Comparison of ENCODE assay signal across 14 cellular contexts in the genomic region with DNA sequence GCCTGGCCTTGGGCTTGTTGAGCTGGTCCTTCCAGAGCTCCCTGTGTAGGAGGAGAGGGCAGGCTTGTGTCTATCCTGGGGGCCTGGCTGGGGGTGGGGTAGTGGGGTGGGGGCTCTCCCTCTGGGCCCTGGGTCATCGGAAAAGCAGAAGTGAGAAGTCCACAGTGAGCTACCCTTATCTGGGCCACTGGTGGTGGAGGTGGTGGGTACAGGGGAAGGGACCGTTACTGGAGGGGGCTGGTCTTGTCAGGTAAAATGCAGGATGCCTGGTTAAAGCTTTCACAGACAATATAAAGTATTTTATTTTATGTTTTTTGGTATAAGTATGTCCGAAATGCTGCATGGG. TPM values are rescaled to one million over a fixed set of nuclear protein-coding genes. Genes with fewer than 3 reads are reported as not detected.
DNase-seq lines count a peak whose midpoint lies in the region; ATAC-seq, FAIRE-seq and TF ChIP-seq lines count a peak whose summit lies in the region.
"Had no signal": no experiment of that assay in that cellular context is flagged by ENCODE, and none has a peak within 500 bp of the region (broad histone marks: within the 10 kb centered on the region; RNA-seq: fewer than 3 reads in every experiment).

No MANE protein-coding gene starts in this region.

- H3K9me3 ChIP-seq in K562 (replicated peaks; ENCODE audit: control insufficient read depth, insufficient read depth, low read depth, low read length) = no peaks in the 10 kb centered on the region
- H3K9me3 ChIP-seq: vagina had no signal

- H3K4me2 ChIP-seq in K562 (ENCODE audit: insufficient read depth, low read length) = no peak overlapping the region
- H3K4me2 ChIP-seq: PC-9 had no signal

- H3K9ac ChIP-seq in K562 (ENCODE audit: insufficient read depth in 1 of 2, low read depth in 2 of 2, low read length in 2 of 2) = peak overlapping the region in 1 of 2 experiments; percentile 67; a peak in 2 of 4 replicates

- ATAC-seq in GM19463 (IDR thresholded peaks at IDR 0.05; ENCODE audit: unreplicated experiment) = peak; percentile 32
- ATAC-seq in HG03159 (IDR thresholded peaks at IDR 0.05; ENCODE audit: unreplicated experiment) = peak; percentile 33
- ATAC-seq in K562 = no peak; the same call in 2 of the 3 replicates
- no peak for ATAC-seq in activated T-cell treated with anti-CD3 and anti-CD28 coated beads, Interleukin-2, amount 50 U/mL, for 4 hours
- ATAC-seq in GM21786 (IDR thresholded peaks at IDR 0.05; ENCODE audit: unreplicated experiment) = no peak

- FAIRE-seq in K562 (lab: Jason Lieb, UNC) = no peak

- H3K4me3 Mint-ChIP-seq in activated T-cell treated with anti-CD3 and anti-CD28 coated beads, Interleukin-2, amount 50 U/mL, for 4 hours = no peak overlapping the region
- H3K4me3 Mint-ChIP-seq in osteocyte (ENCODE audit: unreplicated experiment) = no peak overlapping the region

- H4K20me1 ChIP-seq in K562 (replicated peaks; ENCODE audit: control insufficient read depth, insufficient read depth, low read length) = no peaks in the 10 kb centered on the region

- H3K9me3 Mint-ChIP-seq in activated T-cell treated with anti-CD3 and anti-CD28 coated beads, Interleukin-2, amount 50 U/mL, for 4 hours = no peaks in the 10 kb centered on the region
- no peaks in the 10 kb centered on the region for H3K9me3 Mint-ChIP-seq in osteocyte (ENCODE audit: unreplicated experiment)
- H3K9me3 Mint-ChIP-seq: central memory CD8-positive, alpha-beta T cell had no signal

- in situ Hi-C loops in K562 (cut with MboI) = no loop called here

- no peaks in the 10 kb centered on the region for H3K36me3 Mint-ChIP-seq in activated T-cell treated with anti-CD3 and anti-CD28 coated beads, Interleukin-2, amount 50 U/mL, for 4 hours (ENCODE audit: insufficient read depth)
- no peaks in the 10 kb centered on the region for H3K36me3 Mint-ChIP-seq in osteocyte (ENCODE audit: unreplicated experiment)

- no peak for TF ChIP-seq RAD21 in K562 (CRISPR knock-in tag; conservative IDR thresholded peaks at IDR 0.05 in 1 of 2, IDR thresholded peaks at IDR 0.05 in 1 of 2)

- H3K4me1 Mint-ChIP-seq in activated T-cell treated with anti-CD3 and anti-CD28 coated beads, Interleukin-2, amount 50 U/mL, for 4 hours (ENCODE audit: low read depth) = peaks cover 11% of the 10 kb centered on the region
- no peaks in the 10 kb centered on the region for H3K4me1 Mint-ChIP-seq in osteocyte (ENCODE audit: unreplicated experiment)

- H3K4me1 ChIP-seq in K562 (replicated peaks in 1 of 2; ENCODE audit: control insufficient read depth in 2 of 2, insufficient read depth in 2 of 2, low read length in 2 of 2) = peaks cover 9 to 36% of the 10 kb centered on the region in 2 experiments
- H3K4me1 ChIP-seq: vagina had no signal

- WGBS in K562 (ENCODE audit: insufficient coverage, low coverage, missing lambda C conversion rate) = 6% methylated on average over 2 of the region's 3 CpGs

- TF ChIP-seq EP300 in K562 (IDR thresholded peaks at IDR 0.05; ENCODE audit: low read length) = no peak

- DNase-seq in GM06990 (ENCODE audit: extremely low read depth, insufficient read length) = no peak
- DNase-seq in K562 (ENCODE audit: extremely low read depth in 1 of 4, low spot score in 3 of 4) = no peak
- no peak for DNase-seq in activated T-cell treated with anti-CD3 and anti-CD28 coated beads, Interleukin-2, amount 50 U/mL, for 4 hours
- no peak for DNase-seq in osteocyte (ENCODE audit: extremely low spot score, unreplicated experiment)
- DNase-seq in SW 1271 (lab: John Stamatoyannopoulos, UW) = no peak
- DNase-seq: HCEC 1CT, NCI-H2081, PC-9 had no signal

- intact Hi-C loops in K562 (cut with micrococcal nuclease) = no loop called here

- no peak for TF ChIP-seq POLR2A in K562 (conservative IDR thresholded peaks at IDR 0.05)

- no peak overlapping the region for H3K27ac ChIP-seq in K562 (ENCODE audit: extremely low read depth, low read depth, low read length)
- H3K27ac ChIP-seq: PC-9, vagina, VCaP had no signal

- H2AFZ ChIP-seq in K562 (ENCODE audit: low read depth, low read length) = no peak overlapping the region
- H2AFZ ChIP-seq: PC-9 had no signal

- H3K27me3 ChIP-seq in GM06990 (replicated peaks; ENCODE audit: control insufficient read depth, insufficient read depth, low read length) = no peaks in the 10 kb centered on the region
- no peaks in the 10 kb centered on the region for H3K27me3 ChIP-seq in K562 (ENCODE audit: control insufficient read depth in 2 of 2, insufficient read depth in 2 of 2, low read length in 2 of 2)

- peaks cover 20% of the 10 kb centered on the region for H3K27me3 Mint-ChIP-seq in activated T-cell treated with anti-CD3 and anti-CD28 coated beads, Interleukin-2, amount 50 U/mL, for 4 hours (ENCODE audit: low read depth)
- no peaks in the 10 kb centered on the region for H3K27me3 Mint-ChIP-seq in osteocyte (ENCODE audit: unreplicated experiment)

- H3K9me1 ChIP-seq in K562 (ENCODE audit: control insufficient read depth, insufficient read depth, low read length) = no peaks in the 10 kb centered on the region

- TF ChIP-seq CTCF in GM06990 (IDR thresholded peaks at IDR 0.05; ENCODE audit: insufficient read depth, low read length, poor library complexity, severe bottlenecking) = no peak
- TF ChIP-seq CTCF in K562 (IDR thresholded peaks at IDR 0.05 in 2 of 3, conservative IDR thresholded peaks at IDR 0.05 in 1 of 3; ENCODE audit: insufficient read depth in 2 of 3, low read depth in 1 of 3, low read length in 3 of 3) = no peak
- TF ChIP-seq CTCF in osteocyte (IDR thresholded peaks at IDR 0.05) = no peak

- POLR2A ChIA-PET in K562 (lab: Yijun Ruan, JAX) = interaction anchor here (0.6 to 1.3 kb wide), 2 partner anchors 10 to 83 kb away, joined by 4 to 5 read pairs; no protein-coding TSS in a partner anchor

- H3K4me3 ChIP-seq in GM06990 (replicated peaks; ENCODE audit: low read depth, low read length) = peak overlapping the region; percentile 53
- H3K4me3 ChIP-seq in K562 = no peak overlapping the region
- H3K4me3 ChIP-seq: PC-9, vagina had no signal

- CTCF ChIA-PET in K562 (lab: Yijun Ruan, JAX; ENCODE audit: low intra/inter-chr PET ratio) = interaction anchor here (0.6 kb wide), 1 partner anchor 239 kb away, joined by 3 read pairs; no protein-coding TSS in a partner anchor

- H3K27ac Mint-ChIP-seq in osteocyte (ENCODE audit: unreplicated experiment) = no peak overlapping the region

- no peaks in the 10 kb centered on the region for H3K79me2 ChIP-seq in K562 (ENCODE audit: control insufficient read depth, insufficient read depth, low read length)

- no peaks in the 10 kb centered on the region; the same call in none of the 2 replicates for H3K36me3 ChIP-seq in GM06990 (ENCODE audit: control insufficient read depth, insufficient read depth, low read length)
- no peaks in the 10 kb centered on the region for H3K36me3 ChIP-seq in K562 (ENCODE audit: control insufficient read depth, insufficient read depth, low read length)
- H3K36me3 ChIP-seq: vagina had no signal

- BruUV-seq in K562 (replicated peaks; lab: Mats Ljungman, UMichigan) = no TSS peak

RNA-seq across cellular contexts. Expression of a gene that starts 0.3 kb away (rescaled TPM):
- 0.35 TPM in 1 of 2 replicates, not detected in the other for total RNA-seq in K562 (2011; cell fraction: chromatin; rRNA removed; ENCODE audit: low replicate concordance)
- 0.17 TPM in 1 of 2 replicates, not detected in the other for total RNA-seq in K562 (2011; cell fraction: nucleolus; rRNA removed)
- not detected in 2 replicates for total RNA-seq in K562 (2011; cell fraction: nucleoplasm; rRNA removed)
- total RNA-seq in K562 (2014; rRNA removed) (0.57 and 1.1 TPM in 2 replicates), K562 (2014; rRNA removed; fragmentation: Illumina TruSeq; extraction: Trizol) (0.26 and 0.33 TPM in 2 replicates), K562 (2015; rRNA removed; fragmentation: Illumina TruSeq; extraction: Trizol) (1.8 and 2.2 TPM in 2 replicates), K562 (2021) (0.58 and 0.95 TPM in 2 replicates), osteocyte (not detected in 2 replicates)
- polyA plus RNA-seq in K562 (2011; rRNA removed) (0.39 and 1.2 TPM in 2 replicates), K562 (2014; fragmentation: Illumina TruSeq; extraction: Trizol) (0.78 and 0.82 TPM in 2 replicates), K562 (2014; fragmentation: Nextera tagmentation; extraction: Ambion mirVana) (under 1 TPM; 0.10 TPM), K562 (2014; rRNA removed) (0.97 and 1.3 TPM in 2 replicates)
- polyA plus RNA-seq in K562 (2011; cell fraction: cytosol; rRNA removed) = 0.66 and 1.7 TPM in 2 replicates
- 0.97 and 2.9 TPM in 2 replicates for polyA plus RNA-seq in K562 (2011; cell fraction: nucleus; rRNA removed)
- 1.9 and 2.9 TPM in 2 replicates for polyA plus RNA-seq in K562 (2012)
- 0.46 and 0.54 TPM in 2 replicates for polyA minus RNA-seq in K562 (2011; rRNA and poly(A)+ RNA removed)
- polyA minus RNA-seq in K562 (2011; cell fraction: cytosol; rRNA and poly(A)+ RNA removed) = 0.48 and 0.73 TPM in 2 replicates
- 1.9 TPM in 1 of 2 replicates, not detected in the other for polyA minus RNA-seq in K562 (2011; cell fraction: nucleus; rRNA and poly(A)+ RNA removed)
- total RNA-seq in activated T-cell treated with anti-CD3 and anti-CD28 coated beads, Interleukin-2, amount 50 U/mL, for 4 hours = under 1 TPM; 0.43 to 0.63 (median 0.53) TPM
- total RNA-seq: PC-9 had no signal

RNA-seq across cellular contexts. Expression of a gene that starts 27.4 kb away (rescaled TPM):
- total RNA-seq in K562 (2011; cell fraction: chromatin; rRNA removed; ENCODE audit: low replicate concordance) = 0.53 TPM in 1 of 2 replicates, not detected in the other
- 0.26 and 0.67 TPM in 2 replicates for total RNA-seq in K562 (2011; cell fraction: nucleolus; rRNA removed)
- 0.29 and 1.4 TPM in 2 replicates for total RNA-seq in K562 (2011; cell fraction: nucleoplasm; rRNA removed)
- total RNA-seq in K562 (2014; rRNA removed) = 1.7 and 2.0 TPM in 2 replicates
- 0.48 and 0.69 TPM in 2 replicates for total RNA-seq in K562 (2014; rRNA removed; fragmentation: Illumina TruSeq; extraction: Trizol)
- total RNA-seq in K562 (2015; rRNA removed; fragmentation: Illumina TruSeq; extraction: Trizol) = 0.57 and 0.98 TPM in 2 replicates
- 2.9 and 3.1 TPM in 2 replicates for total RNA-seq in K562 (2021)
- 0.35 and 0.38 TPM in 2 replicates for polyA plus RNA-seq in K562 (2011; rRNA removed)
- polyA plus RNA-seq in K562 (2011; cell fraction: cytosol; rRNA removed) = 0.49 and 0.62 TPM in 2 replicates
- polyA plus RNA-seq in K562 (2011; cell fraction: nucleus; rRNA removed) = 0.41 and 0.44 TPM in 2 replicates
- 3.1 and 3.6 TPM in 2 replicates for polyA plus RNA-seq in K562 (2012)
- polyA plus RNA-seq in K562 (2014; fragmentation: Illumina TruSeq; extraction: Trizol) = 3.8 and 5.0 TPM in 2 replicates
- under 1 TPM; 0.63 to 0.66 TPM for polyA plus RNA-seq in K562 (2014; fragmentation: Nextera tagmentation; extraction: Ambion mirVana)
- 0.20 and 0.91 TPM in 2 replicates for polyA plus RNA-seq in K562 (2014; rRNA removed)
- 0.81 and 1.4 TPM in 2 replicates for polyA minus RNA-seq in K562 (2011; rRNA and poly(A)+ RNA removed)
- polyA minus RNA-seq in K562 (2011; cell fraction: cytosol; rRNA and poly(A)+ RNA removed) = 2.7 and 2.8 TPM in 2 replicates
- 0.13 and 0.33 TPM in 2 replicates for polyA minus RNA-seq in K562 (2011; cell fraction: nucleus; rRNA and poly(A)+ RNA removed)
- total RNA-seq in activated T-cell treated with anti-CD3 and anti-CD28 coated beads, Interleukin-2, amount 50 U/mL, for 4 hours = not detected
- total RNA-seq in osteocyte = not detected in 2 replicates
- total RNA-seq: vagina had no signal

RNA-seq across cellular contexts. Expression of a gene that starts 30.0 kb away (rescaled TPM):
- total RNA-seq in K562 (2011; cell fraction: chromatin; rRNA removed; ENCODE audit: low replicate concordance) = not detected in 2 replicates
- total RNA-seq in K562 (2011; cell fraction: nucleolus; rRNA removed) = not detected in 2 replicates
- total RNA-seq in K562 (2011; cell fraction: nucleoplasm; rRNA removed) = not detected in 2 replicates
- 0.29 and 0.45 TPM in 2 replicates for total RNA-seq in K562 (2014; rRNA removed)
- total RNA-seq in K562 (2014; rRNA removed; fragmentation: Illumina TruSeq; extraction: Trizol) = 0.18 TPM in 1 of 2 replicates, not detected in the other
- total RNA-seq in K562 (2015; rRNA removed; fragmentation: Illumina TruSeq; extraction: Trizol) = not detected in 2 replicates
- total RNA-seq in K562 (2021) = not detected in 2 replicates
- polyA plus RNA-seq in K562 (2011; rRNA removed) = not detected in 2 replicates
- 0.09 TPM in 1 of 2 replicates, not detected in the other for polyA plus RNA-seq in K562 (2011; cell fraction: cytosol; rRNA removed)
- polyA plus RNA-seq in K562 (2011; cell fraction: nucleus; rRNA removed) = 0.18 TPM in 1 of 2 replicates, not detected in the other
- polyA plus RNA-seq in K562 (2012) = not detected in 2 replicates
- not detected in 2 replicates for polyA plus RNA-seq in K562 (2014; fragmentation: Illumina TruSeq; extraction: Trizol)
- polyA plus RNA-seq in K562 (2014; fragmentation: Nextera tagmentation; extraction: Ambion mirVana) = under 1 TPM; 0.07 to 0.18 TPM
- polyA plus RNA-seq in K562 (2014; rRNA removed) = 0.27 and 0.28 TPM in 2 replicates
- not detected in 2 replicates for polyA minus RNA-seq in K562 (2011; rRNA and poly(A)+ RNA removed)
- not detected in 2 replicates for polyA minus RNA-seq in K562 (2011; cell fraction: cytosol; rRNA and poly(A)+ RNA removed)
- not detected in 2 replicates for polyA minus RNA-seq in K562 (2011; cell fraction: nucleus; rRNA and poly(A)+ RNA removed)
- total RNA-seq in activated T-cell treated with anti-CD3 and anti-CD28 coated beads, Interleukin-2, amount 50 U/mL, for 4 hours = under 1 TPM in 2 of 3 donors, not detected in 1; 0.58 to 0.65 TPM
- total RNA-seq in osteocyte = not detected in 2 replicates
- total RNA-seq: PC-9, vagina had no signal

RNA-seq across cellular contexts. Expression of a gene that starts 40.5 kb away (rescaled TPM):
- total RNA-seq in K562 (2011; cell fraction: chromatin; rRNA removed; ENCODE audit: low replicate concordance) = 0.65 and 2.4 TPM in 2 replicates
- total RNA-seq in K562 (2011; cell fraction: nucleolus; rRNA removed) = 0.50 and 0.79 TPM in 2 replicates
- 0.53 and 0.95 TPM in 2 replicates for total RNA-seq in K562 (2011; cell fraction: nucleoplasm; rRNA removed)
- total RNA-seq in K562 (2014; rRNA removed) = 0.45 and 0.59 TPM in 2 replicates
- total RNA-seq in K562 (2014; rRNA removed; fragmentation: Illumina TruSeq; extraction: Trizol) = 0.22 and 0.29 TPM in 2 replicates
- total RNA-seq in K562 (2015; rRNA removed; fragmentation: Illumina TruSeq; extraction: Trizol) = 0.45 and 0.65 TPM in 2 replicates
- total RNA-seq in K562 (2021) = 0.44 and 0.49 TPM in 2 replicates
- 0.61 and 0.76 TPM in 2 replicates for polyA plus RNA-seq in K562 (2011; rRNA removed)
- 0.74 and 1.2 TPM in 2 replicates for polyA plus RNA-seq in K562 (2011; cell fraction: cytosol; rRNA removed)
- polyA plus RNA-seq in K562 (2011; cell fraction: nucleus; rRNA removed) = 1.3 and 1.8 TPM in 2 replicates
- 0.91 and 2.7 TPM in 2 replicates for polyA plus RNA-seq in K562 (2012)
- polyA plus RNA-seq in K562 (2014; fragmentation: Illumina TruSeq; extraction: Trizol) = 0.39 and 0.44 TPM in 2 replicates
- under 1 TPM; 0.04 to 0.07 TPM for polyA plus RNA-seq in K562 (2014; fragmentation: Nextera tagmentation; extraction: Ambion mirVana)
- 0.19 and 0.25 TPM in 2 replicates for polyA plus RNA-seq in K562 (2014; rRNA removed)
- 0.25 and 0.48 TPM in 2 replicates for polyA minus RNA-seq in K562 (2011; rRNA and poly(A)+ RNA removed)
- 1.5 TPM in 1 of 2 replicates, not detected in the other for polyA minus RNA-seq in K562 (2011; cell fraction: cytosol; rRNA and poly(A)+ RNA removed)
- polyA minus RNA-seq in K562 (2011; cell fraction: nucleus; rRNA and poly(A)+ RNA removed) = 0.54 TPM in 1 of 2 replicates, not detected in the other
- total RNA-seq in activated T-cell treated with anti-CD3 and anti-CD28 coated beads, Interleukin-2, amount 50 U/mL, for 4 hours = not detected
- total RNA-seq in osteocyte = not detected in 2 replicates
- total RNA-seq: PC-9, vagina had no signal

RNA-seq across cellular contexts. Expression of a gene that starts 45.3 kb away (rescaled TPM):
- total RNA-seq in K562 (2011; cell fraction: chromatin; rRNA removed; ENCODE audit: low replicate concordance) = not detected in 2 replicates
- total RNA-seq in K562 (2011; cell fraction: nucleolus; rRNA removed) = 1.5 TPM in 1 of 2 replicates, not detected in the other
- 0.81 TPM in 1 of 2 replicates, not detected in the other for total RNA-seq in K562 (2011; cell fraction: nucleoplasm; rRNA removed)
- total RNA-seq in K562 (2014; rRNA removed) (not detected in 2 replicates), K562 (2014; rRNA removed; fragmentation: Illumina TruSeq; extraction: Trizol) (not detected in 2 replicates), K562 (2015; rRNA removed; fragmentation: Illumina TruSeq; extraction: Trizol) (0.34 and 0.62 TPM in 2 replicates), K562 (2021) (0.47 and 0.51 TPM in 2 replicates), osteocyte (not detected in 2 replicates)
- polyA plus RNA-seq in K562 (2011; rRNA removed) (0.33 and 0.46 TPM in 2 replicates), K562 (2014; fragmentation: Illumina TruSeq; extraction: Trizol) (0.30 and 0.57 TPM in 2 replicates), K562 (2014; fragmentation: Nextera tagmentation; extraction: Ambion mirVana) (under 1 TPM; 0.67 to 0.70 TPM), K562 (2014; rRNA removed) (0.44 and 1.5 TPM in 2 replicates)
- 0.59 and 1.3 TPM in 2 replicates for polyA plus RNA-seq in K562 (2011; cell fraction: cytosol; rRNA removed)
- polyA plus RNA-seq in K562 (2011; cell fraction: nucleus; rRNA removed) = 0.39 and 0.64 TPM in 2 replicates
- 1.7 and 1.8 TPM in 2 replicates for polyA plus RNA-seq in K562 (2012)
- 0.25 TPM in 1 of 2 replicates, not detected in the other for polyA minus RNA-seq in K562 (2011; rRNA and poly(A)+ RNA removed)
- not detected in 2 replicates for polyA minus RNA-seq in K562 (2011; cell fraction: cytosol; rRNA and poly(A)+ RNA removed)
- not detected in 2 replicates for polyA minus RNA-seq in K562 (2011; cell fraction: nucleus; rRNA and poly(A)+ RNA removed)
- total RNA-seq in activated T-cell treated with anti-CD3 and anti-CD28 coated beads, Interleukin-2, amount 50 U/mL, for 4 hours = 100 to 1,000 TPM; 146 to 232 (median 153) TPM
- total RNA-seq: PC-9 had no signal

Comparison
In these comparisons a context has a peak if more than half of its experiments do, and no peak if none do; other contexts are left out.
1. ATAC-seq: peak in GM19463 (single experiment) and HG03159 (single experiment); none in K562 (single experiment), activated T-cell treated with anti-CD3 and anti-CD28 coated beads, Interleukin-2, amount 50 U/mL, for 4 hours (0 of 2) and GM21786 (single experiment).